In the genomic region with DNA sequence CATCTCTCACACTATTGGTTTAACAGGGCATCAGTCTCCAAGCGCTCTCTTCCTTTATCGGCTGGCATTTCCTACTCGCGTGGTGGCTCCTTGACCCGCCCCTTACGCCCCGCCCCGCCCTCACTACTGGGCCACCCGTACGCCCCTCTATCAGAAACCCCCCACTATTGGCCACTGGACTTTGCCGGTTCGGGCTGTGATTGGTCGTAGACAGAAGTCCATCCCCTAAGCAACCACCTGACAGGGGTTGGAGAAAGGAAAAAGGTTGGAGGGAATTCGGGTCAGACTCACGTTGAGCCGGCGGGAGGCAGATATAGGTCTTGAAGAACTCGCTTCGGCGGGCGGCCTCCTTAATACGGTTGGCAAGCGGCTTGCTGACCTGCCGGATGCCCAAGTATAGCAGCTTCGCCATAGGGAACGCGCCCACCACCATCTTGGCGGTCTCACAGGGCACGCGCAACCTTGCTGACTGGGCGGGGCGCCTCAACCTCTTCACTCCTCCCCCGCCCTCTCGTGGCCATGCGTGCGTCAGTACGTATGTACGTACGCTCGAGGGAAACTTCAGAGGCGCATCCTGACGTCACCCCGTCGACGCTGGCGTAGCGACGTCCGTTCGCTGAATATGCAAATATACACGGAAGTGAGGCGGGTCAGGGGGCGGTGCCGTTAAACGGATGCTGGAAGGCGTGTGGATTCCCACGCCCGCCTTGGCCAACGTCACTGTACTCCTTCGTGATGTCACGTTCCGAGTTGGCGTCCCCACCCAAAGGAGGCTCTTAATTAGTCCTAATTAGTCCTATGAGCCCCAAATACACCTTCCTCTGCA, we compare ENCODE assay signal across 8 cellular contexts. TPM values are rescaled to one million over a fixed set of nuclear protein-coding genes. Genes with fewer than 3 reads are reported as not detected.
A peak's percentile ranks its signal among the peaks of the same experiment; 100 is the strongest.
DNase-seq lines count a peak whose midpoint lies in the region; ATAC-seq and TF ChIP-seq lines count a peak whose summit lies in the region.

Gene OPA3 (minus strand): TSS at position 471 of the 826 bp plus-strand sequence. CDS start 38 bp downstream, at position 433.

- H3K4me3 ChIP-seq in GM12864 (ENCODE audit: low read depth, low read length) (peak within 1 kb of the TSS; percentile 92), ovary (peak within 1 kb of the TSS; percentile 79), tibial artery (peak within 1 kb of the TSS; percentile 64 to 69)

- peak; percentile 100 for DNase-seq in GM12864 (ENCODE audit: low read depth)
- peak; percentile 98 to 100 (median 99) for DNase-seq in NCI-H1417 (lab: John Stamatoyannopoulos, UW)
- peak; percentile 94 to 98 for DNase-seq in SW 1271 (lab: John Stamatoyannopoulos, UW)
- DNase-seq in activated naive CD8-positive, alpha-beta T cell treated with anti-CD3 and anti-CD28 coated beads, Interleukin-2, amount 50 U/mL, for 16 hours (ENCODE audit: low read depth, low spot score), result peak; percentile 98
- DNase-seq in Right ventricle myocardium inferior (ENCODE audit: missing footprints), result peak; percentile 100
- DNase-seq in ovary, result peak; percentile 99 to 100 (median 100)
- DNase-seq in tibial artery, result peak; percentile 100

- ATAC-seq in HG02759 (IDR thresholded peaks at IDR 0.05; ENCODE audit: unreplicated experiment), result peak; percentile 85
- ATAC-seq in Right ventricle myocardium inferior, result peak; percentile 97

- TF ChIP-seq CTCF in GM12864 (IDR thresholded peaks at IDR 0.05; ENCODE audit: low read depth, low read length, missing control alignments) (no peak), ovary (IDR thresholded peaks at IDR 0.05) (peak in 2 of 3 donors; percentile 7 to 43), tibial artery (IDR thresholded peaks at IDR 0.05) (peak in 1 of 2 experiments; percentile 22)

- H3K27ac ChIP-seq in ovary, result peak within 1 kb of the TSS; percentile 93 to 100
- H3K27ac ChIP-seq in tibial artery, result peak within 1 kb of the TSS; percentile 89 to 92

- WGBS in ovary, 3 donors, result 0% methylated on average over 63 of the region's 63 CpGs

- H3K27me3 ChIP-seq in ovary (no peaks in the 10 kb centered on the region), tibial artery (peaks cover 0 to 3% of the 10 kb centered on the region in 2 donors)

- TF ChIP-seq POLR2A in ovary (IDR thresholded peaks at IDR 0.05), result peak; percentile 82

- H3K4me1 ChIP-seq in ovary (ENCODE audit: insufficient read depth) (peaks cover 4% of the 10 kb centered on the region), tibial artery (peaks cover 0 to 14% (median 12%) of the 10 kb centered on the region in 4 donors)

- intact Hi-C loops in Right ventricle myocardium inferior (cut with DNase I) (loop anchor here (10.0 kb wide), 1 partner anchor 60 kb away; no protein-coding TSS in a partner anchor), ovary (cut with DNase I) (loop anchor here in 1 of 4 donors (10.0 kb wide), 1 partner anchor 60 kb away; no protein-coding TSS in a partner anchor), tibial artery (cut with DNase I; ENCODE audit: low total_unique reads) (no loop called here)

- peak; percentile 98 for TF ChIP-seq EP300 in ovary (IDR thresholded peaks at IDR 0.05)

- no peaks in the 10 kb centered on the region for H3K36me3 ChIP-seq in ovary
- no peaks in the 10 kb centered on the region for H3K36me3 ChIP-seq in tibial artery

- no peaks in the 10 kb centered on the region for H3K9me3 ChIP-seq in ovary
- H3K9me3 ChIP-seq in tibial artery, result no peaks in the 10 kb centered on the region

RNA-seq across cellular contexts. Expression of gene OPA3, which starts in this region (rescaled TPM):
- total RNA-seq in Right ventricle myocardium inferior, result 24.5 TPM
- total RNA-seq in ovary, result 10 to 100 TPM in 4 of 7 donors, 1 to 10 TPM in 3; 2.0 to 16.6 (median 12.3) TPM
- polyA plus RNA-seq in ovary, result 1 to 10 TPM; 3.3 to 8.9 TPM

Comparison
In these comparisons a context has a peak if more than half of its experiments do, and no peak if none do; other contexts are left out.
1. Peak in every context shown above with its lines: DNase-seq, ATAC-seq, H3K4me3 ChIP-seq and H3K27ac ChIP-seq.